In genomic region chr11:11977206-11977938, GRCh38 we compare ENCODE assay signal across 11 cellular contexts. TPM values are rescaled to one million over a fixed set of nuclear protein-coding genes. Genes with fewer than 3 reads are reported as not detected.
A peak's percentile ranks its signal among the peaks of the same experiment; 100 is the strongest.
DNase-seq lines count a peak whose midpoint lies in the region; ATAC-seq and TF ChIP-seq lines count a peak whose summit lies in the region.
"Had no signal": no experiment of that assay in that cellular context is flagged by ENCODE, and none has a peak within 500 bp of the region (broad histone marks: within the 10 kb centered on the region; RNA-seq: fewer than 3 reads in every experiment).

No MANE protein-coding gene starts in this region.

- DNase-seq in HK-2 (ENCODE audit: unreplicated experiment) (peak; percentile 75), body of pancreas (peak in 3 of 4 donors; percentile 49 to 61 (median 60)), iPS-NIHi11 (ENCODE audit: low spot score) (peak; percentile 45), stomach (peak; percentile 74), NCI-H510A treated with DMSO at 0.1 percent for 48 hours (lab: John Stamatoyannopoulos, UW) (no peak), NCI-H1092 treated with DMSO at 0.1 percent for 48 hours (lab: John Stamatoyannopoulos, UW) (no peak)
- DNase-seq in activated CD4-positive, alpha-beta T cell treated with anti-CD3 and anti-CD28 coated beads for 36 hours, result no peak
- DNase-seq: activated CD4-positive, CD25-positive, alpha-beta regulatory T cell treated with anti-CD3 and anti-CD28 coated beads, Interleukin-2, amount 50 U/mL, for 72 hours had no signal

- TF ChIP-seq EP300 in stomach (IDR thresholded peaks at IDR 0.05), result no peak

- H3K4me3 ChIP-seq in body of pancreas, result no peak overlapping the region
- H3K4me3 ChIP-seq in stomach, result no peak overlapping the region
- H3K4me3 ChIP-seq: HAP-1 had no signal

- intact Hi-C loops in body of pancreas (cut with DNase I) (no loop called here), stomach (cut with DNase I; ENCODE audit: low total_unique reads) (no loop called here)
- intact Hi-C loops in activated CD4-positive, alpha-beta T cell treated with anti-CD3 and anti-CD28 coated beads for 36 hours (cut with DNase I, micrococcal nuclease), result no loop called here

- WGBS in body of pancreas, 2 donors, result 50 to 68% methylated on average over 8 to 10 of the region's 10 CpGs
- 37 to 54% (median 47%) methylated on average over 10 of the region's 10 CpGs for WGBS in stomach, 5 donors

- peaks cover 6% of the 10 kb centered on the region for H3K4me1 Mint-ChIP-seq in activated CD4-positive, alpha-beta T cell treated with anti-CD3 and anti-CD28 coated beads for 36 hours

- H3K27ac Mint-ChIP-seq in activated CD4-positive, alpha-beta T cell treated with anti-CD3 and anti-CD28 coated beads for 36 hours, result no peak overlapping the region

- H3K27ac ChIP-seq in body of pancreas (peak overlapping the region in 3 of 4 donors; percentile 29 to 66 (median 50)), stomach (peak overlapping the region in 4 of 5 donors; percentile 67 to 82 (median 80))

- POLR2A ChIA-PET in activated CD4-positive, alpha-beta T cell treated with anti-CD3 and anti-CD28 coated beads for 36 hours (lab: Charles Lee), result interaction anchor here (0.5 kb wide), 1 partner anchor 133 kb away, joined by 3 read pairs; no protein-coding TSS in a partner anchor

- TF ChIP-seq POLR2A in body of pancreas (IDR thresholded peaks at IDR 0.05), result no peak
- TF ChIP-seq POLR2A in stomach (IDR thresholded peaks at IDR 0.05), result no peak

- H3K36me3 ChIP-seq in body of pancreas (replicated peaks in 1 of 2; ENCODE audit: insufficient read depth in 1 of 2, low read depth in 2 of 2) (no peaks in the 10 kb centered on the region), stomach (no peaks in the 10 kb centered on the region)
- H3K36me3 ChIP-seq: HAP-1 had no signal

- no peaks in the 10 kb centered on the region for H3K27me3 ChIP-seq in body of pancreas
- H3K27me3 ChIP-seq in stomach, result no peaks in the 10 kb centered on the region

- H3K36me3 Mint-ChIP-seq in activated CD4-positive, alpha-beta T cell treated with anti-CD3 and anti-CD28 coated beads for 36 hours (ENCODE audit: low read depth), result no peaks in the 10 kb centered on the region

- no peak overlapping the region for H3K4me3 Mint-ChIP-seq in activated CD4-positive, alpha-beta T cell treated with anti-CD3 and anti-CD28 coated beads for 36 hours
- H3K4me3 Mint-ChIP-seq: neural crest cell had no signal

- H3K4me1 ChIP-seq in body of pancreas (peaks cover 43% of the 10 kb centered on the region), stomach (peaks cover 40 to 87% (median 65%) of the 10 kb centered on the region in 4 donors)
- H3K4me1 ChIP-seq: HAP-1 had no signal

- H3K9me3 ChIP-seq in body of pancreas (no peaks in the 10 kb centered on the region), stomach (no peaks in the 10 kb centered on the region)
- H3K9me3 ChIP-seq: HAP-1 had no signal

- CTCF ChIA-PET in activated CD4-positive, alpha-beta T cell treated with anti-CD3 and anti-CD28 coated beads for 36 hours (lab: Charles Lee), result interaction anchor here (0.8 to 1.9 kb wide), 2 partner anchors 11 to 61 kb away, joined by 3 to 6 read pairs; no protein-coding TSS in a partner anchor

- H3K27me3 Mint-ChIP-seq in activated CD4-positive, alpha-beta T cell treated with anti-CD3 and anti-CD28 coated beads for 36 hours, result no peaks in the 10 kb centered on the region

- ATAC-seq in body of pancreas (no peak), HG02885 (IDR thresholded peaks at IDR 0.05; ENCODE audit: poor library complexity, unreplicated experiment) (no peak)
- ATAC-seq in activated CD4-positive, alpha-beta T cell treated with anti-CD3 and anti-CD28 coated beads for 36 hours, result no peak

- TF ChIP-seq CTCF in body of pancreas (IDR thresholded peaks at IDR 0.05) (no peak), stomach (IDR thresholded peaks at IDR 0.05) (no peak)

- H3K9me3 Mint-ChIP-seq in activated CD4-positive, alpha-beta T cell treated with anti-CD3 and anti-CD28 coated beads for 36 hours (ENCODE audit: low read depth), result no peaks in the 10 kb centered on the region
- H3K9me3 Mint-ChIP-seq: neural crest cell had no signal

RNA-seq across cellular contexts. Expression of gene DKK3, which starts 31.1 kb away (rescaled TPM):
- total RNA-seq in body of pancreas (10 to 100 TPM; 14.5 to 25.9 TPM), stomach (10 to 100 TPM; 35.0 to 63.8 (median 54.7) TPM)
- 10 to 100 TPM; 21.8 to 36.7 (median 29.6) TPM for polyA plus RNA-seq in stomach
- not detected for total RNA-seq in activated CD4-positive, alpha-beta T cell treated with anti-CD3 and anti-CD28 coated beads for 36 hours

Comparison
In these comparisons a context has a peak if more than half of its experiments do, and no peak if none do; other contexts are left out.
1. DNase-seq: peak in HK-2 (single experiment), body of pancreas (3 of 4), iPS-NIHi11 (single experiment) and stomach (single experiment); none in activated CD4-positive, alpha-beta T cell treated with anti-CD3 and anti-CD28 coated beads for 36 hours (single experiment), NCI-H510A treated with DMSO at 0.1 percent for 48 hours (single experiment) and NCI-H1092 treated with DMSO at 0.1 percent for 48 hours (single experiment).
2. RNA of gene DKK3, which starts 31.1 kb away (total RNA-seq): 35.0 to 63.8 TPM in stomach and 14.5 to 25.9 TPM in body of pancreas; not detected in activated CD4-positive, alpha-beta T cell treated with anti-CD3 and anti-CD28 coated beads for 36 hours; every median in the first group is over 10 times any median in the second.